ENCODE assay signal across 13 cellular contexts in genomic region chr11:78081583-78081982, GRCh38. TPM values are rescaled to one million over a fixed set of nuclear protein-coding genes. Genes with fewer than 3 reads are reported as not detected.
A peak's percentile ranks its signal among the peaks of the same experiment; 100 is the strongest.
DNase-seq lines count a peak whose midpoint lies in the region; ATAC-seq and TF ChIP-seq lines count a peak whose summit lies in the region.
"Had no signal": no experiment of that assay in that cellular context is flagged by ENCODE, and none has a peak within 500 bp of the region (broad histone marks: within the 10 kb centered on the region; RNA-seq: fewer than 3 reads in every experiment).

No MANE protein-coding gene starts in this region.

- no peaks in the 10 kb centered on the region for H3K27me3 Mint-ChIP-seq in activated naive CD4-positive, alpha-beta T cell treated with anti-CD3 and anti-CD28 coated beads, Interleukin-2, amount 50 U/mL, for 24 hours
- no peaks in the 10 kb centered on the region for H3K27me3 Mint-ChIP-seq in T-cell
- H3K27me3 Mint-ChIP-seq in type B pancreatic cell = peaks cover 3% of the 10 kb centered on the region

- H3K4me2 ChIP-seq in hepatocyte = no peak overlapping the region

- POLR2A ChIA-PET in T-cell (lab: Charles Lee) = no interaction called here

- H3K36me3 Mint-ChIP-seq in activated naive CD4-positive, alpha-beta T cell treated with anti-CD3 and anti-CD28 coated beads, Interleukin-2, amount 50 U/mL, for 24 hours = no peaks in the 10 kb centered on the region
- H3K36me3 Mint-ChIP-seq in T-cell (peaks cover 6% of the 10 kb centered on the region), type B pancreatic cell (peaks cover 8% of the 10 kb centered on the region)

- no peaks in the 10 kb centered on the region for H3K9me3 Mint-ChIP-seq in activated naive CD4-positive, alpha-beta T cell treated with anti-CD3 and anti-CD28 coated beads, Interleukin-2, amount 50 U/mL, for 24 hours
- no peaks in the 10 kb centered on the region for H3K9me3 Mint-ChIP-seq in T-cell
- H3K9me3 Mint-ChIP-seq in type B pancreatic cell = no peaks in the 10 kb centered on the region

- H3K4me3 ChIP-seq in left lung (peak overlapping the region in 1 of 2 donors; percentile 2), hepatocyte (no peak overlapping the region)
- H3K4me3 ChIP-seq: breast epithelium, MG63 had no signal

- peaks cover 35% of the 10 kb centered on the region for H3K79me2 ChIP-seq in hepatocyte

- H3K9me3 ChIP-seq in left lung (no peaks in the 10 kb centered on the region), hepatocyte (ENCODE audit: low read depth) (no peaks in the 10 kb centered on the region)
- H3K9me3 ChIP-seq: breast epithelium, MG63 had no signal

- H3K27me3 ChIP-seq in left lung (no peaks in the 10 kb centered on the region), hepatocyte (no peaks in the 10 kb centered on the region)
- H3K27me3 ChIP-seq: breast epithelium, MG63 had no signal

- H3K36me3 ChIP-seq in left lung (no peaks in the 10 kb centered on the region), hepatocyte (replicated peaks; ENCODE audit: insufficient read depth, low read depth) (no peaks in the 10 kb centered on the region)
- H3K36me3 ChIP-seq: breast epithelium had no signal

- CTCF ChIA-PET in T-cell (lab: Charles Lee) = no interaction called here

- ATAC-seq in T-cell (replicated peaks in 1 of 4) = peak in 1 of 4 experiments; percentile 42
- ATAC-seq in left lung = no peak

- H3K4me1 ChIP-seq in left lung = peaks cover 17 to 25% of the 10 kb centered on the region in 2 donors
- peaks cover 13% of the 10 kb centered on the region for H3K4me1 ChIP-seq in hepatocyte (ENCODE audit: insufficient read depth)

- no peak for DNase-seq in activated naive CD4-positive, alpha-beta T cell treated with anti-CD3 and anti-CD28 coated beads, Interleukin-2, amount 50 U/mL, for 16 hours
- DNase-seq in T-cell (peak in 5 of 34 experiments; percentile 4 to 22 (median 6)), left lung (no peak), type B pancreatic cell (ENCODE audit: extremely low spot score, unreplicated experiment) (no peak), hepatocyte (ENCODE audit: low spot score) (no peak), midbrain (lab: John Stamatoyannopoulos, UW) (no peak)
- DNase-seq in activated effector memory CD4-positive, alpha-beta T cell treated with Interleukin-2 at 50 U/mL for 16 hours = no peak
- DNase-seq: MG63, NCI-H2081, NCI-H748 treated with DMSO at 0.1 percent for 48 hours had no signal

- peak overlapping the region; percentile 56 for H3K27ac Mint-ChIP-seq in activated naive CD4-positive, alpha-beta T cell treated with anti-CD3 and anti-CD28 coated beads, Interleukin-2, amount 50 U/mL, for 24 hours
- peak overlapping the region; percentile 57 to 60 for H3K27ac Mint-ChIP-seq in T-cell
- no peak overlapping the region for H3K27ac Mint-ChIP-seq in type B pancreatic cell

- no peak for TF ChIP-seq CTCF in left lung (IDR thresholded peaks at IDR 0.05)
- TF ChIP-seq CTCF in type B pancreatic cell (conservative IDR thresholded peaks at IDR 0.05) = no peak
- no peak for TF ChIP-seq CTCF in hepatocyte (IDR thresholded peaks at IDR 0.05; ENCODE audit: poor library complexity)

- H4K20me1 ChIP-seq in hepatocyte (ENCODE audit: insufficient read depth, poor library complexity, severe bottlenecking) = peaks cover 19% of the 10 kb centered on the region

- peak overlapping the region; percentile 19 to 20 for H3K27ac ChIP-seq in left lung
- no peak overlapping the region for H3K27ac ChIP-seq in hepatocyte
- H3K27ac ChIP-seq: breast epithelium had no signal

- H3K9me2 ChIP-seq in hepatocyte (replicated peaks; ENCODE audit: insufficient read depth) = no peaks in the 10 kb centered on the region

- peak overlapping the region; percentile 74 for H3K4me3 Mint-ChIP-seq in activated naive CD4-positive, alpha-beta T cell treated with anti-CD3 and anti-CD28 coated beads, Interleukin-2, amount 50 U/mL, for 24 hours
- H3K4me3 Mint-ChIP-seq in T-cell (peak overlapping the region; percentile 87 to 95 (median 93)), type B pancreatic cell (peak overlapping the region; percentile 67)

- intact Hi-C loops in left lung (cut with DNase I) = no loop called here

- WGBS in hepatocyte (ENCODE audit: low lambda C conversion rate, missing lambda C conversion rate) = 94% methylated on average over 6 of the region's 6 CpGs

- H3K4me1 Mint-ChIP-seq in activated naive CD4-positive, alpha-beta T cell treated with anti-CD3 and anti-CD28 coated beads, Interleukin-2, amount 50 U/mL, for 24 hours = peaks cover 30% of the 10 kb centered on the region
- H3K4me1 Mint-ChIP-seq in T-cell (peaks cover 31 to 47% (median 44%) of the 10 kb centered on the region in 3 donors), type B pancreatic cell (ENCODE audit: unreplicated experiment) (peaks cover 14% of the 10 kb centered on the region)

- no peak overlapping the region for H2AFZ ChIP-seq in hepatocyte

RNA-seq across cellular contexts. Expression of gene NDUFC2, which starts 1.9 kb away (rescaled TPM):
- 10 to 100 TPM; 40.8 to 93.8 (median 88.1) TPM for total RNA-seq in T-cell
- total RNA-seq in left lung = 100 to 1,000 TPM; 182 to 224 TPM
- total RNA-seq in type B pancreatic cell (ENCODE audit: low replicate concordance) = 233 and 240 TPM in 2 replicates
- 107 and 115 TPM in 2 replicates for total RNA-seq in hepatocyte
- polyA plus RNA-seq in hepatocyte = 442 and 481 TPM in 2 replicates

RNA-seq across cellular contexts. Expression of gene THRSP, which starts 17.9 kb away (rescaled TPM):
- total RNA-seq in T-cell = not detected
- not detected for total RNA-seq in left lung
- total RNA-seq in type B pancreatic cell (ENCODE audit: low replicate concordance) = not detected in 2 replicates
- 0.17 TPM in 1 of 2 replicates, not detected in the other for total RNA-seq in hepatocyte
- polyA plus RNA-seq in hepatocyte = 0.13 and 0.17 TPM in 2 replicates
- total RNA-seq: T-helper 1 cell treated with Interleukin-12 subunit alpha and Interleukin-12 subunit beta and Interleukin-4 antibody, amounts not matched to agents 30 ng/mL and 1 ng/mL, for 36 hours had no signal

RNA-seq across cellular contexts. Expression of gene ALG8, which starts 57.8 kb away (rescaled TPM):
- 10 to 100 TPM; 23.1 to 34.1 (median 31.8) TPM for total RNA-seq in T-cell
- total RNA-seq in left lung = 10 to 100 TPM; 32.2 to 39.7 TPM
- 45.2 and 71.8 TPM in 2 replicates for total RNA-seq in type B pancreatic cell (ENCODE audit: low replicate concordance)
- 43.1 and 66.8 TPM in 2 replicates for total RNA-seq in hepatocyte
- polyA plus RNA-seq in hepatocyte = 62.0 and 74.3 TPM in 2 replicates

RNA-seq across cellular contexts. Expression of gene KCTD14, which starts 58.5 kb away (rescaled TPM):
- total RNA-seq in T-cell (under 1 TPM in 3 of 5 donors, not detected in 2; 0.18 to 0.30 (median 0.23) TPM), left lung (10 to 100 TPM; 17.7 to 19.2 TPM), type B pancreatic cell (ENCODE audit: low replicate concordance) (1.2 and 2.8 TPM in 2 replicates), hepatocyte (6.0 TPM in 2 replicates)
- 8.1 and 8.7 TPM in 2 replicates for polyA plus RNA-seq in hepatocyte
